1 cellular context compared by ENCODE assay signal in the genomic region with DNA sequence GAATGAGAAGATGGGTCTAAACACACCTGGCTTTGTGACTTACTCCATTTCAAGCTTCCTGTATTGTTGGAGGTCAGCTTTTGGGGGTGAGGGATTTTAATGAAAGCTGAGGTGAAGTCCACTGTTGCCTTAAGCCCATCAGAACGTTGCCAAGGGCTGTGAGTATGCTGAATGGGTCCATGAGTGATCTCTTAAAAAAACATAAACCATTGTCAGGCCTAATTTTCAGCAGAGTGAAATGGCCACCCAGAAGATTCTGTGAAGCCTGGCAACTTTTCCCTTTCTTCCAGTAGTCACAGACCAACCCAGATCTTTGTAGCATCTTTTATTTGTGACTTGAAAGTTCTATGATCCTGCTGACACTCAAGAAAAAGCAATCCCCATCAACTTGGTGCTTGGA.
TF ChIP-seq lines count a peak whose summit lies in the region.

No MANE protein-coding gene starts in this region.

TF ChIP-seq in IMR-90, 13 proteins besides CTCF, POLR2A, EP300 and RAD21:
- TF ChIP-seq CEBPB (IDR thresholded peaks at IDR 0.05; ENCODE audit: low read depth, low read length), result no peak
- no peak for TF ChIP-seq MXI1 (IDR thresholded peaks at IDR 0.05; ENCODE audit: borderline replicate concordance, low read depth, low read length)
- TF ChIP-seq CHD1 (IDR thresholded peaks at IDR 0.05; ENCODE audit: low read depth, low read length), result no peak
- no peak for TF ChIP-seq SMC3 (IDR thresholded peaks at IDR 0.05; ENCODE audit: low read depth, low read length)
- TF ChIP-seq, protein P1, sequence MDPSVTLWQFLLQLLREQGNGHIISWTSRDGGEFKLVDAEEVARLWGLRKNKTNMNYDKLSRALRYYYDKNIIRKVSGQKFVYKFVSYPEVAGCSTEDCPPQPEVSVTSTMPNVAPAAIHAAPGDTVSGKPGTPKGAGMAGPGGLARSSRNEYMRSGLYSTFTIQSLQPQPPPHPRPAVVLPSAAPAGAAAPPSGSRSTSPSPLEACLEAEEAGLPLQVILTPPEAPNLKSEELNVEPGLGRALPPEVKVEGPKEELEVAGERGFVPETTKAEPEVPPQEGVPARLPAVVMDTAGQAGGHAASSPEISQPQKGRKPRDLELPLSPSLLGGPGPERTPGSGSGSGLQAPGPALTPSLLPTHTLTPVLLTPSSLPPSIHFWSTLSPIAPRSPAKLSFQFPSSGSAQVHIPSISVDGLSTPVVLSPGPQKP (IDR thresholded peaks at IDR 0.05; ENCODE audit: borderline replicate concordance, low read depth, low read length), result no peak
- TF ChIP-seq NFE2L2 (IDR thresholded peaks at IDR 0.05; ENCODE audit: low read depth, low read length), result no peak
- TF ChIP-seq MAFK (IDR thresholded peaks at IDR 0.05; ENCODE audit: low read depth, low read length), result no peak
- TF ChIP-seq MAZ (IDR thresholded peaks at IDR 0.05; ENCODE audit: borderline replicate concordance, low read depth, low read length), result no peak
- TF ChIP-seq USF2 (IDR thresholded peaks at IDR 0.05; ENCODE audit: low read depth, low read length), result no peak
- TF ChIP-seq RFX5 (IDR thresholded peaks at IDR 0.05; ENCODE audit: low read depth, low read length), result no peak
- TF ChIP-seq BHLHE40 (IDR thresholded peaks at IDR 0.05; ENCODE audit: low read depth, low read length), result no peak
- TF ChIP-seq FOS (IDR thresholded peaks at IDR 0.05; ENCODE audit: low read depth, low read length), result no peak
- no peak for TF ChIP-seq RCOR1 (IDR thresholded peaks at IDR 0.05; ENCODE audit: insufficient replicate concordance, low read length)
